27 cellular contexts compared by ENCODE assay signal in the genomic region with DNA sequence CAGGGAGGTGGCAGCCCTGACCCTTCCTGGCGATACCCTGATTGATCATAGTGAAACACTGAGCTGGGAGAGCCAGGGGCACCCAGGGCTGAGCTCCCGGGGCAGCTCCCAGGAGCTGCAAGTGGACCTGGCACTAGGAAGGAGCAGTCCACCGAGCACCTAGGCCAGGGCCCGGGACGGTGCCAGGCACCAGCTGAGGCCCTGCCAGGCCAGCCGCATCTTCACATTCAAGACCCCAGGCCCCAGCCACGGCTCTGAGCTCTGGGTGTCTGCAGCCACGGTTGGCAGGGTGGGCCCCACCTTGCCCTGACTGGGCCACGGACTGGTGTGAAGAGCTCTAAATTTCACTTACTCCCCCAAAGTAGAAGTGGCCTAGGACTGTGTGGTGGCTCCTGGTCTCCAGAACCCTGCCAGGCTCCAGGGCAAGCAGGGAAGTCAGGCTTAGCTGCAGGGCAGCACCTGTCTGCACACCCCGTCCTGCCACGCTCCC. TPM values are rescaled to one million over a fixed set of nuclear protein-coding genes. Genes with fewer than 3 reads are reported as not detected.
"Had no signal": no experiment of that assay in that cellular context is flagged by ENCODE, and none has a peak within 500 bp of the region (broad histone marks: within the 10 kb centered on the region; RNA-seq: fewer than 3 reads in every experiment).

No MANE protein-coding gene starts in this region.

- H3K9ac ChIP-seq: neural progenitor cell had no signal

- H3K27me3 ChIP-seq: left lung, neural progenitor cell, ovary, right atrium auricular region, right lobe of liver, vagina had no signal

- H2AFZ ChIP-seq: neural progenitor cell had no signal

- H3K4me2 ChIP-seq: neural progenitor cell, smooth muscle cell had no signal

- DNase-seq: hypothalamus; immature natural killer cell; kidney; left colon; left lung; lower lobe of right lung; mammary epithelial cell; mesenchymal stem cell; naive thymus-derived CD8-positive, alpha-beta T cell; nephron progenitor cell; ovary; right lobe of liver; stimulated activated CD4-positive, alpha-beta T cell treated with anti-CD3 and anti-CD28 coated beads, Interleukin-1b, Interleukin-23, amount 100 ng/mL, for 48 hours; stimulated activated CD4-positive, alpha-beta T cell treated with anti-CD3 and anti-CD28 coated beads, Interleukin-2, amount 100 ng/mL, for 48 hours; stimulated activated CD4-positive, alpha-beta T cell treated with anti-CD3 and anti-CD28 coated beads, Interleukin-4, amount 100 ng/mL, for 4 hours; stimulated activated CD8-positive, alpha-beta memory T cell treated with anti-CD3 and anti-CD28 coated beads, Interleukin-4, amount 100 ng/mL, for 48 hours; stimulated activated naive CD4-positive, alpha-beta T cell treated with Interleukin-2 at 50 U/mL for 16 hours; stimulated activated naive CD8-positive, alpha-beta T cell treated with anti-CD3 and anti-CD28 coated beads, Interleukin-15, amount 100 ng/mL, for 72 hours; substantia nigra had no signal

- H3K4me3 ChIP-seq: left lung, lower lobe of right lung, neural progenitor cell, ovary, right atrium auricular region, right lobe of liver, smooth muscle cell, tibial nerve, vagina had no signal

- H3K27ac ChIP-seq: left lung, lower lobe of right lung, neural progenitor cell, ovary, right atrium auricular region, right lobe of liver, tibial nerve, vagina had no signal

- ATAC-seq: left colon; left lung; lower lobe of right lung; naive thymus-derived CD8-positive, alpha-beta T cell; right lobe of liver; stimulated activated memory B cell treated with anti-CD40 and anti-IgM and Interleukin-4, amounts not matched to agents 10 μg/mL and 1 μg/mL and 100 μg/mL, for 72 hours; stimulated activated naive CD8-positive, alpha-beta T cell treated with anti-CD3 and anti-CD28 coated beads, Interleukin-15, amount 100 ng/mL, for 72 hours had no signal

- H3K36me3 ChIP-seq: left lung, lower lobe of right lung, neural progenitor cell, ovary, right atrium auricular region, right lobe of liver, tibial nerve, vagina had no signal

- H3K9me3 ChIP-seq: left lung, lower lobe of right lung, ovary, right atrium auricular region, right lobe of liver, tibial nerve, vagina had no signal

RNA-seq across cellular contexts. Expression of a gene that starts 59.0 kb away (rescaled TPM):
- total RNA-seq: liver; naive thymus-derived CD8-positive, alpha-beta T cell; right lobe of liver; skeletal muscle tissue; smooth muscle cell; vagina had no signal
- polyA plus RNA-seq: liver; naive thymus-derived CD8-positive, alpha-beta T cell; smooth muscle cell had no signal
